ENCODE assay signal across 10 cellular contexts in genomic region chr5:171390883-171391677, GRCh38. TPM values are rescaled to one million over a fixed set of nuclear protein-coding genes. Genes with fewer than 3 reads are reported as not detected.
A peak's percentile ranks its signal among the peaks of the same experiment; 100 is the strongest.
DNase-seq lines count a peak whose midpoint lies in the region; ATAC-seq and TF ChIP-seq lines count a peak whose summit lies in the region.
"Had no signal": no experiment of that assay in that cellular context is flagged by ENCODE, and none has a peak within 500 bp of the region (broad histone marks: within the 10 kb centered on the region; RNA-seq: fewer than 3 reads in every experiment).

No MANE protein-coding gene starts in this region.

- no peak for ATAC-seq in activated T-cell treated with anti-CD3 and anti-CD28 coated beads, Interleukin-2, amount 50 U/mL, for 4 hours
- ATAC-seq in gastrocnemius medialis: no peak
- ATAC-seq: sciatic nerve had no signal

- peaks cover 82% of the 10 kb centered on the region for H4K20me1 ChIP-seq in PC-9 (ENCODE audit: insufficient read depth)

- intact Hi-C loops in PC-9 (cut with micrococcal nuclease; ENCODE audit: unreplicated experiment) (no loop called here), gastrocnemius medialis (cut with DNase I; ENCODE audit: low total_unique reads) (no loop called here)

- H3K9me2 ChIP-seq in PC-9 (ENCODE audit: insufficient read depth): no peaks in the 10 kb centered on the region

- peaks cover 3% of the 10 kb centered on the region for H3K27me3 Mint-ChIP-seq in activated T-cell treated with anti-CD3 and anti-CD28 coated beads, Interleukin-2, amount 50 U/mL, for 4 hours (ENCODE audit: low read depth)

- no peak for TF ChIP-seq POLR2A in gastrocnemius medialis (IDR thresholded peaks at IDR 0.05)

- H3K4me2 ChIP-seq in PC-9 (peak overlapping the region; percentile 93), skeletal muscle satellite cell (ENCODE audit: low read length) (peak overlapping the region; percentile 86)

- H3K27ac ChIP-seq in PC-9: peak overlapping the region; percentile 3
- H3K27ac ChIP-seq in gastrocnemius medialis: peak overlapping the region in 1 of 4 donors; percentile 28

- H3K36me3 ChIP-seq in PC-9 (ENCODE audit: low read depth) (peaks cover 75% of the 10 kb centered on the region), skeletal muscle satellite cell (ENCODE audit: insufficient read depth, low read length) (peaks cover 70% of the 10 kb centered on the region), gastrocnemius medialis (peaks cover 3 to 34% of the 10 kb centered on the region in 2 donors)

- H2AFZ ChIP-seq in PC-9: no peak overlapping the region

- H3K27me3 ChIP-seq in PC-9 (ENCODE audit: insufficient read depth, low read depth) (no peaks in the 10 kb centered on the region), skeletal muscle satellite cell (ENCODE audit: control insufficient read depth, insufficient read depth, low read length) (no peaks in the 10 kb centered on the region), gastrocnemius medialis (no peaks in the 10 kb centered on the region)

- peaks cover 63% of the 10 kb centered on the region for H3K36me3 Mint-ChIP-seq in activated T-cell treated with anti-CD3 and anti-CD28 coated beads, Interleukin-2, amount 50 U/mL, for 4 hours (ENCODE audit: insufficient read depth)

- peak overlapping the region; percentile 85 for H3K4me3 ChIP-seq in PC-9
- H3K4me3 ChIP-seq in epithelial cell of proximal tubule (ENCODE audit: low read depth, low read length): peak overlapping the region; percentile 98
- peak overlapping the region; percentile 89 for H3K4me3 ChIP-seq in skeletal muscle satellite cell (ENCODE audit: low read length)
- no peak overlapping the region for H3K4me3 ChIP-seq in gastrocnemius medialis

- CTCF ChIA-PET in PC-9 (lab: Charles Lee): no interaction called here

- in situ Hi-C loops in gastrocnemius medialis (cut with MboI; ENCODE audit: low sequenced_read_pairs in 4 of 4): no loop called here

- H3K4me3 Mint-ChIP-seq in activated T-cell treated with anti-CD3 and anti-CD28 coated beads, Interleukin-2, amount 50 U/mL, for 4 hours: peak overlapping the region; percentile 99

- no peak for DNase-seq in activated T-cell treated with anti-CD3 and anti-CD28 coated beads, Interleukin-2, amount 50 U/mL, for 4 hours
- DNase-seq in activated T-cell treated with anti-CD3 and anti-CD28 coated beads, Interleukin-2, amount 50 U/mL, for 1 hour: no peak
- DNase-seq in PC-9 (no peak), epithelial cell of proximal tubule (ENCODE audit: low read depth) (no peak), NCI-H526 (lab: John Stamatoyannopoulos, UW) (no peak), DMS53 (lab: John Stamatoyannopoulos, UW) (no peak), gastrocnemius medialis (no peak)
- DNase-seq: NCI-H1694 had no signal

- no peaks in the 10 kb centered on the region for H3K9me3 Mint-ChIP-seq in activated T-cell treated with anti-CD3 and anti-CD28 coated beads, Interleukin-2, amount 50 U/mL, for 4 hours

- peaks cover 52% of the 10 kb centered on the region for H3K4me1 Mint-ChIP-seq in activated T-cell treated with anti-CD3 and anti-CD28 coated beads, Interleukin-2, amount 50 U/mL, for 4 hours (ENCODE audit: low read depth)

- H3K79me2 ChIP-seq in PC-9 (ENCODE audit: low read depth): peaks cover 96% of the 10 kb centered on the region

- H3K4me1 ChIP-seq in PC-9 (replicated peaks; ENCODE audit: insufficient read depth) (peaks cover 46% of the 10 kb centered on the region), skeletal muscle satellite cell (ENCODE audit: control insufficient read depth, insufficient read depth, low read length) (peaks cover 21% of the 10 kb centered on the region), gastrocnemius medialis (peaks cover 27 to 51% of the 10 kb centered on the region in 2 donors)

- TF ChIP-seq CTCF in PC-9 (conservative IDR thresholded peaks at IDR 0.05) (no peak), epithelial cell of proximal tubule (conservative IDR thresholded peaks at IDR 0.05; ENCODE audit: low read depth, low read length) (no peak), gastrocnemius medialis (IDR thresholded peaks at IDR 0.05 in 4 of 5, conservative IDR thresholded peaks at IDR 0.05 in 1 of 5) (no peak)

- peaks cover 79% of the 10 kb centered on the region for H3F3A ChIP-seq in PC-9 (ENCODE audit: insufficient read depth, low read depth)

- POLR2A ChIA-PET in PC-9 (lab: Charles Lee; ENCODE audit: unreplicated experiment): no interaction called here

- no peak overlapping the region for H3K9ac ChIP-seq in skeletal muscle satellite cell (ENCODE audit: low read depth, low read length)

- BruUV-seq in PC-9 (replicated peaks; lab: Mats Ljungman, UMichigan): no TSS peak

- H3K9me3 ChIP-seq in PC-9 (ENCODE audit: insufficient read depth, low read depth): no peaks in the 10 kb centered on the region
- H3K9me3 ChIP-seq in skeletal muscle satellite cell (replicated peaks; ENCODE audit: low read length): no peaks in the 10 kb centered on the region
- no peaks in the 10 kb centered on the region for H3K9me3 ChIP-seq in gastrocnemius medialis

RNA-seq across cellular contexts. Expression of gene NPM1, which starts 3.4 kb away (rescaled TPM):
- total RNA-seq in activated T-cell treated with anti-CD3 and anti-CD28 coated beads, Interleukin-2, amount 50 U/mL, for 4 hours: 1,000 to 10,000 TPM; 4,555 to 4,927 (median 4,895) TPM
- total RNA-seq in PC-9 (2021) (2,285 and 2,364 TPM in 2 replicates), epithelial cell of proximal tubule (1,693 and 2,624 TPM in 2 replicates), gastrocnemius medialis (100 to 1,000 TPM; 277 to 651 (median 413) TPM)
- 1,783 and 1,852 TPM in 2 replicates for total RNA-seq in skeletal muscle satellite cell (2012; rRNA removed)

RNA-seq across cellular contexts. Expression of gene FGF18, which starts 28.4 kb away (rescaled TPM):
- 1 to 10 TPM in 2 of 3 donors, under 1 TPM in 1; 0.37 to 1.3 (median 1.0) TPM for total RNA-seq in activated T-cell treated with anti-CD3 and anti-CD28 coated beads, Interleukin-2, amount 50 U/mL, for 4 hours
- total RNA-seq in PC-9 (2021): 0.52 and 1.1 TPM in 2 replicates
- not detected in 2 replicates for total RNA-seq in epithelial cell of proximal tubule
- under 0.01 TPM in 1 of 2 replicates, not detected in the other for total RNA-seq in skeletal muscle satellite cell (2012; rRNA removed)
- under 1 TPM in 1 of 4 donors, not detected in 3; 0.20 TPM for total RNA-seq in gastrocnemius medialis

Comparison
In these comparisons a context has a peak if more than half of its experiments do, and no peak if none do; other contexts are left out.
1. H3K4me3 ChIP-seq: peak in PC-9 (single experiment), epithelial cell of proximal tubule (single experiment) and skeletal muscle satellite cell (single experiment); none in gastrocnemius medialis (0 of 4).